ENCODE assay signal across 15 cellular contexts in genomic region chr10:87733081-87733480, GRCh38.
DNase-seq lines count a peak whose midpoint lies in the region; ATAC-seq and TF ChIP-seq lines count a peak whose summit lies in the region.
"Had no signal": no experiment of that assay in that cellular context is flagged by ENCODE, and none has a peak within 500 bp of the region (broad histone marks: within the 10 kb centered on the region; RNA-seq: fewer than 3 reads in every experiment).

No MANE protein-coding gene starts in this region.

- H3K9me3 ChIP-seq in heart left ventricle (no peaks in the 10 kb centered on the region), body of pancreas (no peaks in the 10 kb centered on the region)
- H3K9me3 ChIP-seq: BLaER1 treated with 17β-estradiol and CSF1 and Interleukin-3, amounts not matched to agents 10 nM and 100 nM had no signal

- H3K4me3 ChIP-seq in heart left ventricle (no peak overlapping the region), body of pancreas (no peak overlapping the region)
- H3K4me3 ChIP-seq: BLaER1 treated with 17β-estradiol and CSF1 and Interleukin-3, amounts not matched to agents 10 nM and 100 nM; GM12878 had no signal

- 51 to 61% (median 53%) methylated on average over 5 of the region's 5 CpGs for WGBS in heart left ventricle, 4 donors
- WGBS in body of pancreas, 2 donors: 55 to 74% methylated on average over 5 of the region's 5 CpGs

- intact Hi-C loops in heart left ventricle (cut with DNase I) (loop anchor here in 4 of 10 donors (5.0 to 10.0 kb wide), 3 partner anchors 196 to 201 kb away; no protein-coding TSS in a partner anchor), left cardiac atrium (cut with DNase I) (no loop called here), body of pancreas (cut with DNase I) (loop anchor here (5.0 to 10.0 kb wide), 2 partner anchors 71 to 198 kb away; no protein-coding TSS in a partner anchor)

- peak overlapping the region in 1 of 12 donors; percentile 9 for H3K27ac ChIP-seq in heart left ventricle
- peak overlapping the region in 1 of 4 donors; percentile 15 for H3K27ac ChIP-seq in body of pancreas
- H3K27ac ChIP-seq: BLaER1 treated with 17β-estradiol and CSF1 and Interleukin-3, amounts not matched to agents 10 nM and 100 nM had no signal

- ATAC-seq in heart left ventricle (peak in 3 of 4 donors; percentile 75 to 88 (median 86)), left cardiac atrium (no peak), body of pancreas (peak; percentile 58), left lobe of liver (no peak)
- ATAC-seq: GM12878 had no signal

- H3K4me1 ChIP-seq in heart left ventricle (peaks cover 0 to 14% (median 6%) of the 10 kb centered on the region in 12 donors), body of pancreas (peaks cover 8% of the 10 kb centered on the region)

- TF ChIP-seq POLR2A in heart left ventricle (IDR thresholded peaks at IDR 0.05) (no peak), body of pancreas (IDR thresholded peaks at IDR 0.05) (no peak)

- H3K27me3 ChIP-seq in heart left ventricle (no peaks in the 10 kb centered on the region), body of pancreas (no peaks in the 10 kb centered on the region)
- H3K27me3 ChIP-seq: BLaER1 treated with 17β-estradiol and CSF1 and Interleukin-3, amounts not matched to agents 10 nM and 100 nM had no signal

- no peaks in the 10 kb centered on the region for H3K36me3 ChIP-seq in heart left ventricle
- no peaks in the 10 kb centered on the region for H3K36me3 ChIP-seq in body of pancreas (replicated peaks in 1 of 2; ENCODE audit: insufficient read depth in 1 of 2, low read depth in 2 of 2)
- H3K36me3 ChIP-seq: BLaER1 treated with 17β-estradiol and CSF1 and Interleukin-3, amounts not matched to agents 10 nM and 100 nM had no signal

- no peak for TF ChIP-seq CTCF in heart left ventricle (IDR thresholded peaks at IDR 0.05)
- no peak for TF ChIP-seq CTCF in body of pancreas (IDR thresholded peaks at IDR 0.05)

- no peak for DNase-seq in heart left ventricle
- no peak for DNase-seq in left cardiac atrium
- peak; percentile 28 for DNase-seq in NCI-H2227 treated with DMSO at 0.1 percent for 48 hours (lab: John Stamatoyannopoulos, UW)
- peak in 1 of 4 donors; percentile 44 for DNase-seq in body of pancreas
- DNase-seq in lung microvascular endothelial cell (ENCODE audit: low read depth in 2 of 2): peak; percentile 42 to 57
- DNase-seq in activated CD4-positive, CD25-positive, alpha-beta regulatory T cell treated with anti-CD3 and anti-CD28 coated beads, Interleukin-2, amount 50 U/mL, for 72 hours: no peak
- DNase-seq in left lobe of liver (ENCODE audit: low spot score): no peak
- no peak for DNase-seq in activated CD4-positive, alpha-beta T cell treated with anti-CD3 and anti-CD28 coated beads for 4 hours
- DNase-seq: ACHN; CD4-positive, CD25-positive, alpha-beta regulatory T cell; DMS79; HCEC 1CT; HFFc6 had no signal

Comparison
In these comparisons a context has a peak if more than half of its experiments do, and no peak if none do; other contexts are left out.
1. ATAC-seq: peak in heart left ventricle (3 of 4) and body of pancreas (single experiment); none in left cardiac atrium (0 of 2) and left lobe of liver (single experiment).
2. DNase-seq: peak in NCI-H2227 treated with DMSO at 0.1 percent for 48 hours (single experiment) and lung microvascular endothelial cell (2 of 2); none in heart left ventricle (0 of 5), left cardiac atrium (single experiment), activated CD4-positive, CD25-positive, alpha-beta regulatory T cell treated with anti-CD3 and anti-CD28 coated beads, Interleukin-2, amount 50 U/mL, for 72 hours (single experiment), left lobe of liver (single experiment) and activated CD4-positive, alpha-beta T cell treated with anti-CD3 and anti-CD28 coated beads for 4 hours (0 of 2).